25 cellular contexts compared by ENCODE assay signal in genomic region chr4:147901886-147902285, GRCh38.
"Had no signal": no experiment of that assay in that cellular context is flagged by ENCODE, and none has a peak within 500 bp of the region (broad histone marks: within the 10 kb centered on the region; RNA-seq: fewer than 3 reads in every experiment).

No MANE protein-coding gene starts in this region.

- H3K4me1 Mint-ChIP-seq: activated naive CD4-positive, alpha-beta T cell treated with anti-CD3 and anti-CD28 coated beads, Interleukin-2, amount 50 U/mL, for 24 hours; WTC11 had no signal

- H3K27me3 ChIP-seq: ascending aorta, body of pancreas, Peyer's patch had no signal

- H3K4me3 ChIP-seq: ascending aorta, body of pancreas, Peyer's patch had no signal

- ATAC-seq: activated CD8-positive, alpha-beta T cell treated with anti-CD3 and anti-CD28 coated beads, Interleukin-2, amount 10 ng/mL, durations not matched to agents 7 days and 5 days; body of pancreas; T-helper 17 cell; WTC11 had no signal

- DNase-seq: activated CD4-positive, alpha-beta T cell treated with anti-CD3 and anti-CD28 coated beads for 48 hours; activated CD4-positive, alpha-beta T cell treated with anti-CD3 and anti-CD28 coated beads, Interleukin-2, amount 50 U/mL, for 4 hours; activated CD4-positive, CD25-positive, alpha-beta regulatory T cell treated with anti-CD3 and anti-CD28 coated beads, Interleukin-2, amount 50 U/mL, for 72 hours; activated CD8-positive, alpha-beta T cell treated with anti-CD3 and anti-CD28 coated beads, Interleukin-2, amount 10 ng/mL, durations not matched to agents 7 days and 5 days; activated effector memory CD4-positive, alpha-beta T cell treated with Interleukin-2 at 50 U/mL for 16 hours; activated naive CD4-positive, alpha-beta T cell; activated T-cell treated with anti-CD3 and anti-CD28 coated beads, Interleukin-2, amount 50 U/mL, for 24 hours; amniotic stem cell; body of pancreas; central memory CD4-positive, alpha-beta T cell; Kasumi-1; NCI-H146; NCI-H187 treated with DMSO at 0.1 percent for 48 hours; NCI-H2081 treated with DMSO at 0.1 percent for 48 hours; NCI-H446; NCI-H524; Peyer's patch; Right ventricle myocardium superior; T-helper 17 cell; T-helper 9 cell had no signal

- H3K27ac Mint-ChIP-seq: activated CD8-positive, alpha-beta T cell treated with anti-CD3 and anti-CD28 coated beads, Interleukin-2, amount 10 ng/mL, durations not matched to agents 7 days and 5 days; activated naive CD4-positive, alpha-beta T cell treated with anti-CD3 and anti-CD28 coated beads, Interleukin-2, amount 50 U/mL, for 24 hours; activated T-cell treated with anti-CD3 and anti-CD28 coated beads, Interleukin-2, amount 50 U/mL, for 24 hours; activated T-helper 1 cell treated with anti-CD3 and anti-CD28 coated beads, Interleukin-12 subunit alpha, Interleukin-12 subunit beta, Interleukin-2, Interleukin-4 antibody, amounts not matched to agents 30 ng/mL and 10 ng/mL and 1 ng/mL, durations not matched to agents 14 hours and 24 hours and 36 hours; T-helper 17 cell; WTC11 had no signal

- H3K36me3 ChIP-seq: Peyer's patch had no signal

- H3K9me3 ChIP-seq: body of pancreas, Peyer's patch had no signal

- H3K9me3 Mint-ChIP-seq: activated naive CD4-positive, alpha-beta T cell treated with anti-CD3 and anti-CD28 coated beads, Interleukin-2, amount 50 U/mL, for 24 hours had no signal

- H3K4me1 ChIP-seq: body of pancreas, Peyer's patch had no signal

- H3K4me3 Mint-ChIP-seq: activated CD8-positive, alpha-beta T cell treated with anti-CD3 and anti-CD28 coated beads, Interleukin-2, amount 10 ng/mL, durations not matched to agents 7 days and 5 days; activated naive CD4-positive, alpha-beta T cell treated with anti-CD3 and anti-CD28 coated beads, Interleukin-2, amount 50 U/mL, for 24 hours; activated T-cell treated with anti-CD3 and anti-CD28 coated beads, Interleukin-2, amount 50 U/mL, for 24 hours; activated T-helper 1 cell treated with anti-CD3 and anti-CD28 coated beads, Interleukin-12 subunit alpha, Interleukin-12 subunit beta, Interleukin-2, Interleukin-4 antibody, amounts not matched to agents 30 ng/mL and 10 ng/mL and 1 ng/mL, durations not matched to agents 14 hours and 24 hours and 36 hours; T-helper 17 cell; WTC11 had no signal

- H3K27ac ChIP-seq: ascending aorta, body of pancreas, Peyer's patch, RWPE1 had no signal

- H3K27me3 Mint-ChIP-seq: activated naive CD4-positive, alpha-beta T cell treated with anti-CD3 and anti-CD28 coated beads, Interleukin-2, amount 50 U/mL, for 24 hours; activated T-cell treated with anti-CD3 and anti-CD28 coated beads, Interleukin-2, amount 50 U/mL, for 24 hours; T-helper 17 cell had no signal
